Comparison of ENCODE assay signal across 25 cellular contexts in the genomic region with DNA sequence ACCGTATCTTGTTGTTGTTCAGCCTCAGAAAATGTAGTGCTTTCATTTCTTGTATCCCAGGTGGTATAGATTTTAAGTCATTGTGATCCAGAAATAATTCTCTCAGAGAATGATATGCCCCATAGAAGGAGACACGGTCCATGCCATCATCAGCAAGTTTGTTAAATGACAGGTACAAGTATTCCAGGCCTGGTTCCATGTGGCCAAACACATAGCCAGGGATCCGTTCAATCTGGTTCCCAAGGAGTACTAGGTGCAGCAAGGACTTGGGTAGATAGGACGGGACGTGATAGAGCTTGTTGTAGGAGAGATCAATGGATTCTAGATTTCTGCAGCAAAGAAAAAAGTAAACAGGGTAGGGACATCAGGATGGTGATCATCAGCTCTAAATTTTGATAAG. TPM values are rescaled to one million over a fixed set of nuclear protein-coding genes. Genes with fewer than 3 reads are reported as not detected.
DNase-seq lines count a peak whose midpoint lies in the region; ATAC-seq and TF ChIP-seq lines count a peak whose summit lies in the region.
"Had no signal": no experiment of that assay in that cellular context is flagged by ENCODE, and none has a peak within 500 bp of the region (broad histone marks: within the 10 kb centered on the region; RNA-seq: fewer than 3 reads in every experiment).

No MANE protein-coding gene starts in this region.

- no peaks in the 10 kb centered on the region for H3K27me3 ChIP-seq in IMR-90 (ENCODE audit: control insufficient read depth, insufficient read depth, low read length)
- H3K27me3 ChIP-seq in ascending aorta: no peaks in the 10 kb centered on the region
- H3K27me3 ChIP-seq in muscle layer of colon (ENCODE audit: control insufficient read depth in 1 of 2, insufficient read depth in 2 of 2, low read length in 2 of 2): no peaks in the 10 kb centered on the region
- H3K27me3 ChIP-seq in thoracic aorta (replicated peaks; ENCODE audit: insufficient read depth): no peaks in the 10 kb centered on the region
- no peaks in the 10 kb centered on the region for H3K27me3 ChIP-seq in psoas muscle (ENCODE audit: insufficient read depth in 3 of 3, low read length in 2 of 3)
- H3K27me3 ChIP-seq: MG63 had no signal

- in situ Hi-C loops in IMR-90 (cut with MboI; ENCODE audit: low sequenced_read_pairs): no loop called here

- H3K4me3 ChIP-seq in IMR-90 (ENCODE audit: insufficient read depth, low read depth, low read length) (no peak overlapping the region), ascending aorta (no peak overlapping the region), muscle layer of colon (ENCODE audit: low read depth in 1 of 2, low read length in 2 of 2) (no peak overlapping the region), thoracic aorta (no peak overlapping the region), psoas muscle (no peak overlapping the region)
- H3K4me3 ChIP-seq: GM23248, MG63 had no signal

- H3K9ac ChIP-seq in IMR-90 (ENCODE audit: low read depth, low read length): no peak overlapping the region
- no peak overlapping the region for H3K9ac ChIP-seq in muscle layer of colon (ENCODE audit: low read length)
- H3K9ac ChIP-seq: GM23248 had no signal

- CTCF ChIA-PET in IMR-90 (lab: Yijun Ruan, JAX): no interaction called here

- no peak overlapping the region; the same call in 1 of the 2 replicates for H2AK5ac ChIP-seq in IMR-90 (ENCODE audit: low read depth, low read length)

- H3K79me1 ChIP-seq in IMR-90 (ENCODE audit: low read depth in 1 of 2, low read length in 2 of 2): peaks cover 0 to 9% of the 10 kb centered on the region in 2 experiments; a peak in 2 of 4 replicates

- 100% methylated on average over 1 of the region's 5 CpGs; no CpG with 5 or more reads in 1 of the 2 experiments for WGBS in IMR-90 (ENCODE audit: extremely low coverage in 2 of 2, insufficient read length in 1 of 2), 2 experiments
- 95 to 100% (median 98%) methylated on average over 5 of the region's 5 CpGs for WGBS in psoas muscle, 3 donors

- H2BK120ac ChIP-seq in IMR-90 (ENCODE audit: low read depth, low read length): no peak overlapping the region

- no peak overlapping the region for H3K56ac ChIP-seq in IMR-90 (ENCODE audit: extremely low read depth, insufficient read depth, low read length)

- no peak overlapping the region for H3K4ac ChIP-seq in IMR-90 (ENCODE audit: low read depth, low read length)

- no peak overlapping the region for H3K14ac ChIP-seq in IMR-90 (replicated peaks; ENCODE audit: low read depth, low read length)

- H4K8ac ChIP-seq in IMR-90 (ENCODE audit: low read depth in 2 of 2, low read length in 2 of 2): no peak overlapping the region

- H3K9me3 ChIP-seq in IMR-90 (ENCODE audit: control insufficient read depth, insufficient read depth, low read length) (no peaks in the 10 kb centered on the region), ascending aorta (no peaks in the 10 kb centered on the region), muscle layer of colon (ENCODE audit: low read length) (no peaks in the 10 kb centered on the region), thoracic aorta (no peaks in the 10 kb centered on the region), psoas muscle (no peaks in the 10 kb centered on the region)
- H3K9me3 ChIP-seq: MG63 had no signal

- POLR2A ChIA-PET in IMR-90 (lab: Charles Lee; ENCODE audit: unreplicated experiment): no interaction called here

- H3K4me1 ChIP-seq in IMR-90 (ENCODE audit: control insufficient read depth, insufficient read depth, low read length) (peaks cover 16% of the 10 kb centered on the region), ascending aorta (peaks cover 17 to 29% of the 10 kb centered on the region in 2 donors), muscle layer of colon (ENCODE audit: insufficient read depth, low read length) (peaks cover 32% of the 10 kb centered on the region), thoracic aorta (ENCODE audit: control insufficient read depth in 1 of 2, low read depth in 2 of 2) (peaks cover 24 to 71% of the 10 kb centered on the region in 2 donors), psoas muscle (peaks cover 12% of the 10 kb centered on the region)

- H4K5ac ChIP-seq in IMR-90 (ENCODE audit: low read depth, low read length): no peak overlapping the region

- H2AK9ac ChIP-seq in IMR-90 (replicated peaks; ENCODE audit: low read depth, low read length, poor library complexity): no peak overlapping the region

- dilution Hi-C loops in IMR-90 (cut with HindIII; ENCODE audit: low sequenced_read_pairs, unreplicated experiment): no loop called here

- intact Hi-C loops in IMR-90 (cut with micrococcal nuclease): no loop called here
- intact Hi-C loops in ascending aorta (cut with DNase I): loop anchor here (2.0 kb wide), 1 partner anchor 20 kb away; no protein-coding TSS in a partner anchor
- intact Hi-C loops in psoas muscle (cut with DNase I): no loop called here

- no TSS peak for BruUV-seq in IMR-90 (replicated peaks; lab: Mats Ljungman, UMichigan)

- H3K27ac ChIP-seq in IMR-90 (ENCODE audit: insufficient read depth, low read length): no peak overlapping the region
- peak overlapping the region; percentile 60 to 76 for H3K27ac ChIP-seq in ascending aorta
- peak overlapping the region; percentile 57 for H3K27ac ChIP-seq in muscle layer of colon (ENCODE audit: low read depth, low read length)
- peak overlapping the region; percentile 70 to 79 for H3K27ac ChIP-seq in thoracic aorta
- H3K27ac ChIP-seq in psoas muscle: no peak overlapping the region

- TF ChIP-seq CTCF in IMR-90 (conservative IDR thresholded peaks at IDR 0.05; ENCODE audit: low read depth, low read length) (no peak), ascending aorta (IDR thresholded peaks at IDR 0.05) (no peak), thoracic aorta (IDR thresholded peaks at IDR 0.05) (no peak), psoas muscle (IDR thresholded peaks at IDR 0.05) (no peak)

- TF ChIP-seq RAD21 in IMR-90 (IDR thresholded peaks at IDR 0.05; ENCODE audit: low read length): no peak

- H2BK15ac ChIP-seq in IMR-90 (ENCODE audit: low read depth, low read length): 0 out of 3 replicates have a peak overlapping the region, but pooled peaks have one; percentile 15

- no peak overlapping the region for H4K91ac ChIP-seq in IMR-90 (ENCODE audit: insufficient read depth, low read depth, low read length)

- no peak overlapping the region for H2BK20ac ChIP-seq in IMR-90 (ENCODE audit: low read depth, low read length)

- TF ChIP-seq POLR2A in IMR-90 (IDR thresholded peaks at IDR 0.05; ENCODE audit: low read depth, low read length): no peak

- no peaks in the 10 kb centered on the region for H3K36me3 ChIP-seq in IMR-90 (ENCODE audit: control insufficient read depth, insufficient read depth, low read length)
- no peaks in the 10 kb centered on the region for H3K36me3 ChIP-seq in ascending aorta
- no peaks in the 10 kb centered on the region for H3K36me3 ChIP-seq in muscle layer of colon (ENCODE audit: insufficient read depth, low read length)
- H3K36me3 ChIP-seq in thoracic aorta: no peaks in the 10 kb centered on the region
- no peaks in the 10 kb centered on the region for H3K36me3 ChIP-seq in psoas muscle (ENCODE audit: insufficient read depth in 1 of 2, low read depth in 1 of 2)
- H3K36me3 ChIP-seq: MG63 had no signal

- H4K20me1 ChIP-seq in IMR-90 (ENCODE audit: insufficient read depth, low read length): no peaks in the 10 kb centered on the region

- no peak for ATAC-seq in IMR-90 (ENCODE audit: low read depth)
- no peak for ATAC-seq in thoracic aorta (ENCODE audit: insufficient number of reproducible peaks, low FRiP score, low read depth)
- no peak for ATAC-seq in psoas muscle
- no peak for ATAC-seq in HG02885 (IDR thresholded peaks at IDR 0.05; ENCODE audit: poor library complexity, unreplicated experiment)
- no peak for ATAC-seq in HG02588 (IDR thresholded peaks at IDR 0.05; ENCODE audit: unreplicated experiment)
- ATAC-seq: PC-3 had no signal

- H3K23ac ChIP-seq in IMR-90 (ENCODE audit: low read depth, low read length): no peak overlapping the region

- H2BK5ac ChIP-seq in IMR-90 (ENCODE audit: low read depth, low read length, poor library complexity, severe bottlenecking): no peak overlapping the region

- H3K4me2 ChIP-seq in IMR-90 (ENCODE audit: low read depth, low read length): no peak overlapping the region

- H3K18ac ChIP-seq in IMR-90 (ENCODE audit: low read depth, low read length): no peak overlapping the region

- H3K9me1 ChIP-seq in IMR-90 (ENCODE audit: insufficient read depth, low read length): peaks cover 12% of the 10 kb centered on the region

- H2AFZ ChIP-seq in IMR-90 (replicated peaks; ENCODE audit: low read length, poor library complexity): no peak overlapping the region

- DNase-seq in IMR-90: no peak
- DNase-seq in ascending aorta (ENCODE audit: low spot score in 2 of 2): no peak
- DNase-seq in thoracic aorta (ENCODE audit: low spot score): no peak
- no peak for DNase-seq in psoas muscle
- DNase-seq: C1 segment of cervical spinal cord; CD4-positive, alpha-beta memory T cell; COR-L47; DMS53; GM23248; H7; KBM-7; MG63; NCI-H2029; NCI-H446 treated with DMSO at 0.1 percent for 48 hours; NCI-H526; NCI-H82; NK-92 treated with Interleukin-12 subunit alpha and Interleukin-12 subunit beta, amount 100 ng/mL, for 24 hours; PC-3; SHP77 had no signal

TF ChIP-seq in IMR-90, 13 proteins besides CTCF, POLR2A, EP300 and RAD21 (continues in another document):
- no peak for TF ChIP-seq RFX5 (IDR thresholded peaks at IDR 0.05; ENCODE audit: low read depth, low read length)
- TF ChIP-seq RCOR1 (IDR thresholded peaks at IDR 0.05; ENCODE audit: insufficient replicate concordance, low read length): no peak
- TF ChIP-seq MXI1 (IDR thresholded peaks at IDR 0.05; ENCODE audit: borderline replicate concordance, low read depth, low read length): no peak
- no peak for TF ChIP-seq SMC3 (IDR thresholded peaks at IDR 0.05; ENCODE audit: low read depth, low read length)
- TF ChIP-seq MAZ (IDR thresholded peaks at IDR 0.05; ENCODE audit: borderline replicate concordance, low read depth, low read length): no peak
- TF ChIP-seq CEBPB (IDR thresholded peaks at IDR 0.05; ENCODE audit: low read depth, low read length): no peak
- TF ChIP-seq BHLHE40 (IDR thresholded peaks at IDR 0.05; ENCODE audit: low read depth, low read length): no peak

RNA-seq across cellular contexts. Expression of a gene that starts 18.4 kb away (rescaled TPM):
- under 0.01 and 0.28 TPM in 2 replicates for total RNA-seq in IMR-90 (2012; rRNA removed)
- 0.04 and 0.09 TPM in 2 replicates for polyA plus RNA-seq in IMR-90 (2012; rRNA removed)
- polyA plus RNA-seq in IMR-90 (2012; cell fraction: cytosol; rRNA removed): 0.02 TPM in 1 of 2 replicates, not detected in the other
- polyA plus RNA-seq in IMR-90 (2012; cell fraction: nucleus; rRNA removed; ENCODE audit: low replicate concordance): 0.05 TPM in 1 of 2 replicates, not detected in the other
- 43.5 TPM for total RNA-seq in ascending aorta
- total RNA-seq in thoracic aorta: 100 to 1,000 TPM; 110 to 122 TPM
- total RNA-seq in psoas muscle: 1 to 10 TPM in 3 of 4 donors, under 1 TPM in 1; 0.52 to 5.7 (median 1.4) TPM
- polyA plus RNA-seq in psoas muscle: 1 to 10 TPM in 2 of 3 donors, under 1 TPM in 1; 0.82 to 1.2 (median 1.2) TPM
- total RNA-seq: CD4-positive, alpha-beta memory T cell; Daoy; G401; H7; HT1080; PC-3 had no signal
- polyA plus RNA-seq: CD4-positive, alpha-beta memory T cell had no signal

RNA-seq across cellular contexts. Expression of a gene that starts 35.1 kb away (rescaled TPM):
- total RNA-seq in IMR-90 (2012; rRNA removed): under 0.01 and 0.36 TPM in 2 replicates
- 0.26 TPM in 2 replicates for polyA plus RNA-seq in IMR-90 (2012; rRNA removed)
- 0.06 and 0.09 TPM in 2 replicates for polyA plus RNA-seq in IMR-90 (2012; cell fraction: cytosol; rRNA removed)
- polyA plus RNA-seq in IMR-90 (2012; cell fraction: nucleus; rRNA removed; ENCODE audit: low replicate concordance): 0.08 and 0.50 TPM in 2 replicates
- 20.1 TPM for total RNA-seq in ascending aorta
- total RNA-seq in thoracic aorta: 10 to 100 TPM; 63.6 to 78.7 TPM
- total RNA-seq in psoas muscle: 1 to 10 TPM; 1.9 to 7.8 (median 3.2) TPM
- 1 to 10 TPM; 1.2 to 2.7 (median 1.4) TPM for polyA plus RNA-seq in psoas muscle
- total RNA-seq: CD4-positive, alpha-beta memory T cell; G401; H7; PC-3 had no signal
- polyA plus RNA-seq: CD4-positive, alpha-beta memory T cell had no signal

Comparison
In these comparisons a context has a peak if more than half of its experiments do, and no peak if none do; other contexts are left out.
1. H3K27ac ChIP-seq: peak in ascending aorta (2 of 2), muscle layer of colon (single experiment) and thoracic aorta (2 of 2); none in IMR-90 (single experiment) and psoas muscle (single experiment).